10 cellular contexts compared by ENCODE assay signal in the genomic region with DNA sequence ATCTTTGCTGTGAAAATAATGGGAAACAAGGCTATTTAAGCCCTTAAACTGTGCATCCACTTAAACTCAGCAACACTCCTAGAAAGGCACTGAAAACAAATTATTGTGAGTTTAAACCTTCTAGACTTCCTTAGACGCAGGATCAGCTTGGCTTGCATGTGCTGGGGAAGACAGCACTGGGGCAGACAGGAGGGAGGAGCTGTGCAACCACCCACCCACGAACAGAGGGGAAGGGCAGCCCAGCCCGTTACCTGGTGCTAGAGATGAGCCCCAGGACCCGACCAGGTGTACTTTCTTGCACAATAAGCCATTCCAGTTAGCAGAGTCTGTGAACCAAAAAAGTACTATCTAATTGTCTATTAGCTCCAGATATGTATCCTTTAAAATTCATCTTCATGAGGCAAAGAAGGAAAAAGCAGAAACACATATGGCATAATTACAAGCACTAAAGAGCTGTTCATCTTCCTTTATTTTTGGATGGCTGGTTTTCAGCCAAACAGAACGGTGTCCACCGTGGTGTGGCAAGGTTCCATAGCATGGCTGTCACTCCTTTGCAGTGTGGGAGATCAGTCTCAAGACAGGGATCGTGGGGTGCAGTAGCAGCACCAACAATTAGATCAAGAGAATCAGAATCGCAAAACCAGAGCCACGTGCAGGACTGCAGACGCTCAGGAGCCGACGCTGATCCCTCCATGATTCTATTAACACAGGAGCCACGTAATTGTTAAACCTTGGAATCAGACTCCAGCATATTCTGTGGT.
DNase-seq lines count a peak whose midpoint lies in the region; ATAC-seq and TF ChIP-seq lines count a peak whose summit lies in the region.
"Had no signal": no experiment of that assay in that cellular context is flagged by ENCODE, and none has a peak within 500 bp of the region (broad histone marks: within the 10 kb centered on the region; RNA-seq: fewer than 3 reads in every experiment).

No MANE protein-coding gene starts in this region.

- H3K36me3 ChIP-seq in naive thymus-derived CD4-positive, alpha-beta T cell (ENCODE audit: control insufficient read depth in 2 of 3, insufficient read depth in 3 of 3, low read length in 3 of 3): peaks cover 5 to 32% (median 7%) of the 10 kb centered on the region in 3 experiments
- no peaks in the 10 kb centered on the region for H3K36me3 ChIP-seq in left ventricle myocardium inferior
- H3K36me3 ChIP-seq in trophoblast cell (ENCODE audit: control insufficient read depth in 1 of 2, insufficient read depth in 2 of 2, low read length in 2 of 2): no peaks in the 10 kb centered on the region

- H2AFZ ChIP-seq in trophoblast cell (ENCODE audit: insufficient read depth, low read length, poor library complexity): no peak overlapping the region

- peak; percentile 7 for ATAC-seq in GM21717 (IDR thresholded peaks at IDR 0.05; ENCODE audit: unreplicated experiment)
- ATAC-seq in naive thymus-derived CD4-positive, alpha-beta T cell: no peak

- no peaks in the 10 kb centered on the region for H3K27me3 ChIP-seq in naive thymus-derived CD4-positive, alpha-beta T cell (ENCODE audit: control insufficient read depth in 2 of 2, insufficient read depth in 2 of 2, low read length in 2 of 2)
- H3K27me3 ChIP-seq in left ventricle myocardium inferior (ENCODE audit: low read depth) (no peaks in the 10 kb centered on the region), trophoblast cell (ENCODE audit: insufficient read depth, low read length) (no peaks in the 10 kb centered on the region)

- no peak overlapping the region for H2BK5ac ChIP-seq in trophoblast cell (ENCODE audit: low read depth, low read length, poor library complexity)

- H3K4me1 ChIP-seq in naive thymus-derived CD4-positive, alpha-beta T cell (ENCODE audit: control insufficient read depth in 2 of 2, insufficient read depth in 2 of 2, low read length in 2 of 2): peaks cover 57 to 69% of the 10 kb centered on the region in 2 donors
- H3K4me1 ChIP-seq in left ventricle myocardium inferior (peaks cover 31% of the 10 kb centered on the region), trophoblast cell (ENCODE audit: control insufficient read depth in 1 of 2, insufficient read depth in 2 of 2, low read length in 2 of 2) (peaks cover 9 to 11% of the 10 kb centered on the region in 2 experiments)

- no peak for TF ChIP-seq CTCF in GM12864 (IDR thresholded peaks at IDR 0.05; ENCODE audit: low read depth, low read length, missing control alignments)
- no peak for TF ChIP-seq CTCF in left ventricle myocardium inferior (IDR thresholded peaks at IDR 0.05; ENCODE audit: borderline replicate concordance)

- CTCF ChIA-PET in naive thymus-derived CD4-positive, alpha-beta T cell (lab: Charles Lee): interaction anchor here (0.6 to 3.1 kb wide), 6 partner anchors 9 to 134 kb away, joined by 3 to 9 read pairs (median 5); no protein-coding TSS in a partner anchor

- no peaks in the 10 kb centered on the region for H3K9me3 Mint-ChIP-seq in activated CD4-positive, alpha-beta T cell treated with anti-CD3 and anti-CD28 coated beads, Interleukin-2, amount 10 ng/mL, durations not matched to agents 24 days and 14 days
- peaks cover 0 to 2% (median 0%) of the 10 kb centered on the region in 11 donors for H3K9me3 Mint-ChIP-seq in naive thymus-derived CD4-positive, alpha-beta T cell

- no peak overlapping the region for H4K8ac ChIP-seq in trophoblast cell (ENCODE audit: low read depth, low read length)

- POLR2A ChIA-PET in naive thymus-derived CD4-positive, alpha-beta T cell (lab: Charles Lee): interaction anchor here (0.9 to 1.5 kb wide), 7 partner anchors 9 to 131 kb away, joined by 3 to 6 read pairs (median 4); no protein-coding TSS in a partner anchor

- no peaks in the 10 kb centered on the region for H3K27me3 Mint-ChIP-seq in activated CD4-positive, alpha-beta T cell treated with anti-CD3 and anti-CD28 coated beads, Interleukin-2, amount 10 ng/mL, durations not matched to agents 24 days and 14 days
- H3K27me3 Mint-ChIP-seq in naive thymus-derived CD4-positive, alpha-beta T cell: no peaks in the 10 kb centered on the region

- H3K4me3 ChIP-seq in GM12864 (ENCODE audit: low read depth, low read length): peak overlapping the region; percentile 46
- peak overlapping the region; percentile 17 for H3K4me3 ChIP-seq in naive thymus-derived CD4-positive, alpha-beta T cell (ENCODE audit: low read length)
- H3K4me3 ChIP-seq in left ventricle myocardium inferior: no peak overlapping the region
- H3K4me3 ChIP-seq in trophoblast cell (ENCODE audit: low read depth, low read length): no peak overlapping the region

- peaks cover 68% of the 10 kb centered on the region for H3K36me3 Mint-ChIP-seq in activated CD4-positive, alpha-beta T cell treated with anti-CD3 and anti-CD28 coated beads, Interleukin-2, amount 10 ng/mL, durations not matched to agents 24 days and 14 days (ENCODE audit: low read depth)
- peaks cover 0 to 55% (median 24%) of the 10 kb centered on the region in 5 donors for H3K36me3 Mint-ChIP-seq in naive thymus-derived CD4-positive, alpha-beta T cell

- peak overlapping the region; percentile 93 for H3K4me3 Mint-ChIP-seq in activated CD4-positive, alpha-beta T cell treated with anti-CD3 and anti-CD28 coated beads, Interleukin-2, amount 10 ng/mL, durations not matched to agents 24 days and 14 days
- peak overlapping the region; percentile 73 to 87 (median 78) for H3K4me3 Mint-ChIP-seq in naive thymus-derived CD4-positive, alpha-beta T cell

- H2BK120ac ChIP-seq in trophoblast cell (ENCODE audit: insufficient read depth, low read length, poor library complexity): no peak overlapping the region

- no peaks in the 10 kb centered on the region for H3K9me3 ChIP-seq in naive thymus-derived CD4-positive, alpha-beta T cell (ENCODE audit: control insufficient read depth in 2 of 3, low read length in 3 of 3)
- H3K9me3 ChIP-seq in left ventricle myocardium inferior (replicated peaks): no peaks in the 10 kb centered on the region
- H3K9me3 ChIP-seq in trophoblast cell (ENCODE audit: insufficient read depth, low read depth, low read length): no peaks in the 10 kb centered on the region

- no peak overlapping the region for H3K23ac ChIP-seq in trophoblast cell (ENCODE audit: low read length)

- no peak overlapping the region for H4K91ac ChIP-seq in trophoblast cell (ENCODE audit: low read depth, low read length)

- no peak overlapping the region for H4K12ac ChIP-seq in trophoblast cell (ENCODE audit: low read depth, low read length)

- intact Hi-C loops in activated CD4-positive, alpha-beta T cell treated with anti-CD3 and anti-CD28 coated beads, Interleukin-2, amount 10 ng/mL, durations not matched to agents 24 days and 14 days (cut with micrococcal nuclease): loop anchor here (1.0 to 5.0 kb wide), 2 partner anchors 8 to 564 kb away; no protein-coding TSS in a partner anchor
- intact Hi-C loops in naive thymus-derived CD4-positive, alpha-beta T cell (cut with micrococcal nuclease): loop anchor here (1.0 kb wide), 2 partner anchors 8 to 9 kb away; no protein-coding TSS in a partner anchor
- intact Hi-C loops in left ventricle myocardium inferior (cut with micrococcal nuclease): no loop called here

- H3K14ac ChIP-seq in trophoblast cell (ENCODE audit: low read length): no peak overlapping the region

- peak overlapping the region; percentile 86 for H3K27ac Mint-ChIP-seq in activated CD4-positive, alpha-beta T cell treated with anti-CD3 and anti-CD28 coated beads, Interleukin-2, amount 10 ng/mL, durations not matched to agents 24 days and 14 days
- H3K27ac Mint-ChIP-seq in naive thymus-derived CD4-positive, alpha-beta T cell: peak overlapping the region; percentile 85 to 97 (median 94)

- peaks cover 81% of the 10 kb centered on the region for H3K4me1 Mint-ChIP-seq in activated CD4-positive, alpha-beta T cell treated with anti-CD3 and anti-CD28 coated beads, Interleukin-2, amount 10 ng/mL, durations not matched to agents 24 days and 14 days
- peaks cover 65 to 98% (median 90%) of the 10 kb centered on the region in 7 donors for H3K4me1 Mint-ChIP-seq in naive thymus-derived CD4-positive, alpha-beta T cell

- DNase-seq in GM12864 (ENCODE audit: low read depth): no peak
- DNase-seq in activated CD4-positive, alpha-beta T cell treated with anti-CD3 and anti-CD28 coated beads, Interleukin-2, amount 10 ng/mL, durations not matched to agents 24 days and 14 days: no peak
- DNase-seq in naive thymus-derived CD4-positive, alpha-beta T cell: no peak
- DNase-seq in NCI-H1436 (lab: John Stamatoyannopoulos, UW): no peak
- DNase-seq in H4 (ENCODE audit: low spot score): no peak
- DNase-seq in left ventricle myocardium inferior: no peak
- no peak for DNase-seq in trophoblast cell
- DNase-seq: cerebellar nuclear complex, NCI-H146 had no signal

- no peak overlapping the region for H2BK12ac ChIP-seq in trophoblast cell (ENCODE audit: low read length)

- H3K18ac ChIP-seq in trophoblast cell (ENCODE audit: low read length): no peak overlapping the region

- H3K79me1 ChIP-seq in trophoblast cell (ENCODE audit: low read length): peaks cover 2% of the 10 kb centered on the region

- H2AK5ac ChIP-seq in trophoblast cell (ENCODE audit: low read length): no peak overlapping the region

- no peak overlapping the region for H3K4me2 ChIP-seq in trophoblast cell (ENCODE audit: low read length)

- H3K79me2 ChIP-seq in trophoblast cell (ENCODE audit: control insufficient read depth, insufficient read depth, low read length, poor library complexity): peaks cover 2% of the 10 kb centered on the region

- H3K4ac ChIP-seq in trophoblast cell (ENCODE audit: low read depth, low read length): no peak overlapping the region

- no CpG with 5 or more reads among the region's 13 CpGs for WGBS in trophoblast cell (ENCODE audit: extremely low coverage, insufficient coverage, insufficient read length)

- peak overlapping the region; percentile 66 for H3K27ac ChIP-seq in naive thymus-derived CD4-positive, alpha-beta T cell (ENCODE audit: low read depth, low read length)
- H3K27ac ChIP-seq in left ventricle myocardium inferior (replicated peaks): no peak overlapping the region
- H3K27ac ChIP-seq in trophoblast cell (ENCODE audit: low read depth, low read length): no peak overlapping the region

- no peak overlapping the region for H3K9ac ChIP-seq in trophoblast cell (ENCODE audit: low read length)

Comparison
In these comparisons a context has a peak if more than half of its experiments do, and no peak if none do; other contexts are left out.
1. H3K4me3 ChIP-seq: peak in GM12864 (single experiment) and naive thymus-derived CD4-positive, alpha-beta T cell (single experiment); none in left ventricle myocardium inferior (single experiment) and trophoblast cell (single experiment).